37 cellular contexts compared by ENCODE assay signal in the genomic region with DNA sequence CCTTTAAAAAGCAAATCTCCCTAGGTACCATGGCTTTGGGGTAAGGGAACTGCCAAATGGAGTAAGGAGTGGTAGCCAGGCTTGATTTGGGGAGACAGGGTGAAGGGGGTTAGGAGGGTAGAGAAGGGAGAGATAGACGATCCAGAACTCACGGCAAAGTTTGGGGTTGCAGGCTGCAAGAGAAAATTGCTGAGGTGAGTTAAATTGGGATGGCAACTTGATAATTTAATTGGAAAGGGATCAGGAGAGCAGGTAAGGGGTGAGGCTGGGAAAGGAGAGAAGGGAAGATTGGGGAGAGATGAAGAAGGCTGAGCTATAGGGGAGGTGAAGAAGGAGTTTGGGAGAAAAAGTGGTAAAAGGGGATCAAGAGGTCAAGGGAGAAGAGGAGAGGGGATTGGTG. TPM values are rescaled to one million over a fixed set of nuclear protein-coding genes. Genes with fewer than 3 reads are reported as not detected.
"Had no signal": no experiment of that assay in that cellular context is flagged by ENCODE, and none has a peak within 500 bp of the region (broad histone marks: within the 10 kb centered on the region; RNA-seq: fewer than 3 reads in every experiment).

No MANE protein-coding gene starts in this region.

- H3K4me1 Mint-ChIP-seq: activated B cell treated with CpG ODN at 0.5 μM for 24 hours; activated CD4-positive, alpha-beta T cell treated with anti-CD3 and anti-CD28 coated beads, Interleukin-2, amount 10 ng/mL, durations not matched to agents 24 days and 14 days; activated naive CD8-positive, alpha-beta T cell treated with anti-CD3 and anti-CD28 coated beads for 36 hours; activated T-helper 17 cell treated with anti-CD3 and anti-CD28 coated beads, Interleukin-2, amount 50 U/mL, for 72 hours; brain had no signal

- H3K27ac ChIP-seq: ascending aorta, VCaP had no signal

- H3K36me3 Mint-ChIP-seq: activated CD4-positive, alpha-beta memory T cell treated with anti-CD3 and anti-CD28 coated beads for 36 hours; activated naive CD4-positive, alpha-beta T cell treated with anti-CD3 and anti-CD28 coated beads, Interleukin-2, amount 50 U/mL, for 72 hours; activated naive CD8-positive, alpha-beta T cell treated with anti-CD3 and anti-CD28 coated beads for 36 hours; brain had no signal

- H3K9me3 Mint-ChIP-seq: activated CD4-positive, alpha-beta T cell treated with anti-CD3 and anti-CD28 coated beads, Interleukin-2, amount 10 ng/mL, durations not matched to agents 24 days and 14 days; T-helper 1 cell treated with Interleukin-12 subunit alpha and Interleukin-12 subunit beta and Interleukin-4 antibody, amounts not matched to agents 30 μg/mL and 1 μg/mL, for 36 hours; T-helper 2 cell treated with Interferon-gamma antibody and Interleukin-4, amounts not matched to agents 5 μg/mL and 100 μg/mL, for 36 hours had no signal

- H3K27me3 ChIP-seq: ascending aorta had no signal

- H3K27me3 Mint-ChIP-seq: activated CD4-positive, alpha-beta T cell treated with anti-CD3 and anti-CD28 coated beads, Interleukin-2, amount 10 ng/mL, durations not matched to agents 24 days and 14 days had no signal

- H3K4me3 ChIP-seq: ascending aorta had no signal

- H3K4me3 Mint-ChIP-seq: activated B cell treated with CpG ODN at 0.5 μM for 24 hours; activated CD4-positive, alpha-beta memory T cell treated with anti-CD3 and anti-CD28 coated beads for 36 hours; activated CD4-positive, alpha-beta T cell treated with anti-CD3 and anti-CD28 coated beads, Interleukin-2, amount 10 ng/mL, durations not matched to agents 24 days and 14 days; activated CD8-positive, alpha-beta T cell treated with anti-CD3 and anti-CD28 coated beads for 36 hours; activated naive CD4-positive, alpha-beta T cell treated with anti-CD3 and anti-CD28 coated beads for 36 hours; activated naive CD8-positive, alpha-beta T cell treated with anti-CD3 and anti-CD28 coated beads for 36 hours; activated T-cell treated with anti-CD3 and anti-CD28 coated beads, Interleukin-2, amount 50 U/mL, for 4 hours; activated T-cell treated with anti-CD3 and anti-CD28 coated beads, Interleukin-2, amount 50 U/mL, for 72 hours; activated T-helper 1 cell treated with anti-CD3 and anti-CD28 coated beads, Interleukin-12 subunit alpha, Interleukin-12 subunit beta, Interleukin-2, Interleukin-4 antibody, amounts not matched to agents 30 ng/mL and 10 ng/mL and 1 ng/mL, durations not matched to agents 14 hours and 24 hours and 36 hours; activated T-helper 17 cell treated with anti-CD3 and anti-CD28 coated beads, Interleukin-2, amount 50 U/mL, for 72 hours; brain; T-helper 1 cell treated with Interleukin-12 subunit alpha and Interleukin-12 subunit beta and Interleukin-4 antibody, amounts not matched to agents 30 μg/mL and 1 μg/mL, for 36 hours; T-helper 2 cell treated with Interferon-gamma antibody and Interleukin-4, amounts not matched to agents 5 μg/mL and 100 μg/mL, for 36 hours had no signal

- FAIRE-seq: TTC549 had no signal

- ATAC-seq: activated CD8-positive, alpha-beta T cell treated with anti-CD3 and anti-CD28 coated beads for 36 hours; activated naive CD4-positive, alpha-beta T cell treated with anti-CD3 and anti-CD28 coated beads, Interleukin-2, amount 50 U/mL, for 72 hours; activated T-cell treated with anti-CD3 and anti-CD28 coated beads, Interleukin-2, amount 50 U/mL, for 4 hours; activated T-cell treated with anti-CD3 and anti-CD28 coated beads, Interleukin-2, amount 50 U/mL, for 72 hours; activated T-helper 17 cell treated with anti-CD3 and anti-CD28 coated beads, Interleukin-2, amount 50 U/mL, for 72 hours had no signal

- DNase-seq: activated B cell treated with CpG ODN at 0.5 μM for 24 hours; activated CD4-positive, alpha-beta memory T cell treated with anti-CD3 and anti-CD28 coated beads for 36 hours; activated CD4-positive, alpha-beta T cell treated with anti-CD3 and anti-CD28 coated beads for 4 hours; activated CD4-positive, alpha-beta T cell treated with anti-CD3 and anti-CD28 coated beads, Interleukin-2, amount 10 ng/mL, durations not matched to agents 24 days and 14 days; activated CD4-positive, alpha-beta T cell treated with anti-CD3 and anti-CD28 coated beads, Interleukin-2, amount 50 U/mL, for 1 hour; activated CD4-positive, alpha-beta T cell treated with anti-CD3 and anti-CD28 coated beads, Interleukin-2, amount 50 U/mL, for 4 hours; activated CD4-positive, CD25-positive, alpha-beta regulatory T cell treated with anti-CD3 and anti-CD28 coated beads, Interleukin-2, amount 50 U/mL, for 72 hours; activated CD8-positive, alpha-beta memory T cell treated with anti-CD3 and anti-CD28 coated beads, Interleukin-2, amount 50 U/mL, for 4 hours; activated CD8-positive, alpha-beta T cell treated with anti-CD3 and anti-CD28 coated beads for 36 hours; activated effector memory CD4-positive, alpha-beta T cell treated with anti-CD3 and anti-CD28 coated beads, Interleukin-2, amount 50 U/mL, for 16 hours; activated gamma-delta T cell treated with Interleukin-2 at 50 U/mL for 16 hours; activated naive CD4-positive, alpha-beta T cell; activated naive CD4-positive, alpha-beta T cell treated with anti-CD3 and anti-CD28 coated beads for 36 hours; activated naive CD4-positive, alpha-beta T cell treated with anti-CD3 and anti-CD28 coated beads, Interleukin-2, amount 50 U/mL, for 16 hours; activated naive CD8-positive, alpha-beta T cell treated with anti-CD3 and anti-CD28 coated beads for 36 hours; activated T-cell treated with anti-CD3 and anti-CD28 coated beads for 4 hours; activated T-cell treated with anti-CD3 and anti-CD28 coated beads, Interleukin-2, amount 50 U/mL, for 1 hour; activated T-cell treated with anti-CD3 and anti-CD28 coated beads, Interleukin-2, amount 50 U/mL, for 4 hours; activated T-cell treated with anti-CD3 and anti-CD28 coated beads, Interleukin-2, amount 50 U/mL, for 72 hours; amygdala; anterior cingulate cortex; central memory CD4-positive, alpha-beta T cell; T-helper 1 cell; T-helper 2 cell; T-helper 9 cell had no signal

- H3K27ac Mint-ChIP-seq: activated B cell treated with CpG ODN at 0.5 μM for 24 hours; activated CD4-positive, alpha-beta memory T cell treated with anti-CD3 and anti-CD28 coated beads for 36 hours; activated CD4-positive, alpha-beta T cell treated with anti-CD3 and anti-CD28 coated beads, Interleukin-2, amount 10 ng/mL, durations not matched to agents 24 days and 14 days; activated CD8-positive, alpha-beta T cell treated with anti-CD3 and anti-CD28 coated beads for 36 hours; activated naive CD4-positive, alpha-beta T cell treated with anti-CD3 and anti-CD28 coated beads for 36 hours; activated naive CD4-positive, alpha-beta T cell treated with anti-CD3 and anti-CD28 coated beads, Interleukin-2, amount 50 U/mL, for 72 hours; activated naive CD8-positive, alpha-beta T cell treated with anti-CD3 and anti-CD28 coated beads for 36 hours; activated T-cell treated with anti-CD3 and anti-CD28 coated beads, Interleukin-2, amount 50 U/mL, for 72 hours; activated T-helper 1 cell treated with anti-CD3 and anti-CD28 coated beads, Interleukin-12 subunit alpha, Interleukin-12 subunit beta, Interleukin-2, Interleukin-4 antibody, amounts not matched to agents 30 ng/mL and 10 ng/mL and 1 ng/mL, durations not matched to agents 14 hours and 24 hours and 36 hours; activated T-helper 17 cell treated with anti-CD3 and anti-CD28 coated beads, Interleukin-2, amount 50 U/mL, for 72 hours; brain; T-helper 1 cell treated with Interleukin-12 subunit alpha and Interleukin-12 subunit beta and Interleukin-4 antibody, amounts not matched to agents 30 μg/mL and 1 μg/mL, for 36 hours; T-helper 2 cell treated with Interferon-gamma antibody and Interleukin-4, amounts not matched to agents 5 μg/mL and 100 μg/mL, for 36 hours had no signal

- H3K36me3 ChIP-seq: ascending aorta had no signal

- H3K4me1 ChIP-seq: ascending aorta had no signal

RNA-seq across cellular contexts. Expression of gene IZUMO2, which starts 4.0 kb away (rescaled TPM):
- total RNA-seq: activated B cell treated with CpG ODN at 0.5 μM for 24 hours; activated CD4-positive, alpha-beta memory T cell treated with anti-CD3 and anti-CD28 coated beads for 36 hours; activated CD4-positive, alpha-beta T cell treated with anti-CD3 and anti-CD28 coated beads, Interleukin-2, amount 10 ng/mL, durations not matched to agents 24 days and 14 days; activated CD8-positive, alpha-beta memory T cell treated with anti-CD3 and anti-CD28 coated beads for 36 hours; activated CD8-positive, alpha-beta T cell treated with anti-CD3 and anti-CD28 coated beads for 36 hours; activated naive CD4-positive, alpha-beta T cell treated with anti-CD3 and anti-CD28 coated beads for 36 hours; activated naive CD4-positive, alpha-beta T cell treated with anti-CD3 and anti-CD28 coated beads, Interleukin-2, amount 50 U/mL, for 72 hours; activated naive CD8-positive, alpha-beta T cell treated with anti-CD3 and anti-CD28 coated beads for 36 hours; activated T-cell treated with anti-CD3 and anti-CD28 coated beads, Interleukin-2, amount 50 U/mL, for 4 hours; activated T-cell treated with anti-CD3 and anti-CD28 coated beads, Interleukin-2, amount 50 U/mL, for 72 hours; activated T-helper 1 cell treated with anti-CD3 and anti-CD28 coated beads, Interleukin-12 subunit alpha, Interleukin-12 subunit beta, Interleukin-2, Interleukin-4 antibody, amounts not matched to agents 30 ng/mL and 10 ng/mL and 1 ng/mL, durations not matched to agents 14 hours and 24 hours and 36 hours; activated T-helper 17 cell treated with anti-CD3 and anti-CD28 coated beads, Interleukin-2, amount 50 U/mL, for 72 hours; ascending aorta; cardiac septum; cerebellum had no signal

RNA-seq across cellular contexts. Expression of gene MYH14, which starts 44.3 kb away (rescaled TPM):
- total RNA-seq: activated B cell treated with CpG ODN at 0.5 μM for 24 hours; activated CD4-positive, alpha-beta memory T cell treated with anti-CD3 and anti-CD28 coated beads for 36 hours; activated CD4-positive, alpha-beta T cell treated with anti-CD3 and anti-CD28 coated beads, Interleukin-2, amount 10 ng/mL, durations not matched to agents 24 days and 14 days; activated CD8-positive, alpha-beta memory T cell treated with anti-CD3 and anti-CD28 coated beads for 36 hours; activated CD8-positive, alpha-beta T cell treated with anti-CD3 and anti-CD28 coated beads for 36 hours; activated naive CD4-positive, alpha-beta T cell treated with anti-CD3 and anti-CD28 coated beads for 36 hours; activated naive CD4-positive, alpha-beta T cell treated with anti-CD3 and anti-CD28 coated beads, Interleukin-2, amount 50 U/mL, for 72 hours; activated naive CD8-positive, alpha-beta T cell treated with anti-CD3 and anti-CD28 coated beads for 36 hours; activated T-cell treated with anti-CD3 and anti-CD28 coated beads, Interleukin-2, amount 50 U/mL, for 72 hours; activated T-helper 1 cell treated with anti-CD3 and anti-CD28 coated beads, Interleukin-12 subunit alpha, Interleukin-12 subunit beta, Interleukin-2, Interleukin-4 antibody, amounts not matched to agents 30 ng/mL and 10 ng/mL and 1 ng/mL, durations not matched to agents 14 hours and 24 hours and 36 hours; activated T-helper 17 cell treated with anti-CD3 and anti-CD28 coated beads, Interleukin-2, amount 50 U/mL, for 72 hours had no signal
